In genomic region chr17:49200423-49201083, GRCh38 we compare ENCODE assay signal across 28 cellular contexts. TPM values are rescaled to one million over a fixed set of nuclear protein-coding genes. Genes with fewer than 3 reads are reported as not detected.
DNase-seq lines count a peak whose midpoint lies in the region; ATAC-seq, FAIRE-seq and TF ChIP-seq lines count a peak whose summit lies in the region.
"Had no signal": no experiment of that assay in that cellular context is flagged by ENCODE, and none has a peak within 500 bp of the region (broad histone marks: within the 10 kb centered on the region; RNA-seq: fewer than 3 reads in every experiment).

No MANE protein-coding gene starts in this region.

- peak; percentile 24 for DNase-seq in NB4 (ENCODE audit: low read depth)
- no peak for DNase-seq in endothelial cell of umbilical vein (ENCODE audit: low read depth, low spot score)
- DNase-seq in neural progenitor cell (ENCODE audit: low spot score): no peak
- no peak for DNase-seq in NK-92 treated with Interleukin-12 subunit alpha and Interleukin-12 subunit beta, amount 100 ng/mL, for 24 hours (lab: John Stamatoyannopoulos, UW)
- DNase-seq in SK-N-DZ (ENCODE audit: low spot score): no peak
- DNase-seq: C1 segment of cervical spinal cord; Caco-2; CD4-positive, alpha-beta memory T cell; DND-41; GM23248; H9; Kasumi-1; NCI-H1105; NCI-H1436 treated with DMSO at 0.1 percent for 48 hours; NCI-H1930; NCI-H2107; NCI-H524; NCI-H748 treated with DMSO at 0.1 percent for 48 hours; PC-9; SW 1271 had no signal

- H3K4me2 ChIP-seq in BLaER1 treated with 17β-estradiol and CSF1 and Interleukin-3, amounts not matched to agents 10 nM and 100 nM: peak overlapping the region; percentile 14 to 79 (median 53); a peak in 19 of 22 replicates
- H3K4me2 ChIP-seq in endothelial cell of umbilical vein (ENCODE audit: insufficient read depth, low read length) (peak overlapping the region; percentile 30), neural progenitor cell (no peak overlapping the region)
- H3K4me2 ChIP-seq: PC-9 had no signal

- no peaks in the 10 kb centered on the region for H3K9me1 ChIP-seq in endothelial cell of umbilical vein (replicated peaks; ENCODE audit: control insufficient read depth, extremely low read depth, insufficient read depth, low read length)

- TF ChIP-seq POLR2A in NB4 (IDR thresholded peaks at IDR 0.05; ENCODE audit: extremely low read depth, insufficient read length): no peak
- TF ChIP-seq POLR2A in endothelial cell of umbilical vein (IDR thresholded peaks at IDR 0.05; ENCODE audit: low read depth, low read length): no peak

- peaks cover 0 to 3% (median 0%) of the 10 kb centered on the region in 11 experiments; a peak in 1 of 22 replicates for H3K9me3 ChIP-seq in BLaER1 treated with 17β-estradiol and CSF1 and Interleukin-3, amounts not matched to agents 10 nM and 100 nM (replicated peaks in 1 of 11)
- H3K9me3 ChIP-seq in endothelial cell of umbilical vein (replicated peaks; ENCODE audit: control insufficient read depth, insufficient read depth, low read length) (no peaks in the 10 kb centered on the region), neural progenitor cell (ENCODE audit: low read depth) (no peaks in the 10 kb centered on the region)
- H3K9me3 ChIP-seq: Caco-2, SJSA1 had no signal

- H3K36me3 Mint-ChIP-seq in neural progenitor cell: no peaks in the 10 kb centered on the region
- no peaks in the 10 kb centered on the region for H3K36me3 Mint-ChIP-seq in stimulated activated memory B cell treated with anti-CD40 and anti-IgM and Interleukin-4, amounts not matched to agents 10 μg/mL and 1 μg/mL and 100 μg/mL, for 72 hours
- H3K36me3 Mint-ChIP-seq: CD4-positive, alpha-beta memory T cell had no signal

- dilution Hi-C loops in endothelial cell of umbilical vein (cut with MboI; ENCODE audit: extremely low pct_ligation_motif_present, low sequenced_read_pairs): no loop called here

- intact Hi-C loops in endothelial cell of umbilical vein (cut with micrococcal nuclease): loop anchor here (1.0 kb wide), 1 partner anchor 10 kb away; the partner anchor contains the start of genes ABI3 and GNGT2

- H3K27me3 ChIP-seq in BLaER1 treated with 17β-estradiol and CSF1 and Interleukin-3, amounts not matched to agents 10 nM and 100 nM: no peaks in the 10 kb centered on the region
- no peaks in the 10 kb centered on the region for H3K27me3 ChIP-seq in endothelial cell of umbilical vein (ENCODE audit: control insufficient read depth in 2 of 2, insufficient read depth in 2 of 2, low read length in 2 of 2)
- no peaks in the 10 kb centered on the region for H3K27me3 ChIP-seq in neural progenitor cell

- H3K4me3 ChIP-seq in BLaER1 treated with 17β-estradiol and CSF1 and Interleukin-3, amounts not matched to agents 10 nM and 100 nM: no peak overlapping the region
- H3K4me3 ChIP-seq in NB4 (ENCODE audit: low read depth, low read length): no peak overlapping the region
- no peak overlapping the region for H3K4me3 ChIP-seq in endothelial cell of umbilical vein (replicated peaks in 1 of 3; ENCODE audit: insufficient read depth in 1 of 3, low read depth in 1 of 3, low read length in 3 of 3)
- no peak overlapping the region for H3K4me3 ChIP-seq in neural progenitor cell
- H3K4me3 ChIP-seq: GM23248, K562, PC-9, SJSA1 had no signal

- H3K9me3 Mint-ChIP-seq in neural progenitor cell: no peaks in the 10 kb centered on the region
- H3K9me3 Mint-ChIP-seq in stimulated activated memory B cell treated with anti-CD40 and anti-IgM and Interleukin-4, amounts not matched to agents 10 μg/mL and 1 μg/mL and 100 μg/mL, for 72 hours: no peaks in the 10 kb centered on the region
- H3K9me3 Mint-ChIP-seq: H9 had no signal

- H2AFZ ChIP-seq in endothelial cell of umbilical vein (ENCODE audit: low read depth, low read length) (peak overlapping the region; percentile 92), neural progenitor cell (replicated peaks) (peak overlapping the region; percentile 42)
- H2AFZ ChIP-seq: GM23248, PC-9 had no signal

- peaks cover 24% of the 10 kb centered on the region for H3K27me3 Mint-ChIP-seq in neural progenitor cell (ENCODE audit: insufficient read depth, low read depth)
- H3K27me3 Mint-ChIP-seq in stimulated activated memory B cell treated with anti-CD40 and anti-IgM and Interleukin-4, amounts not matched to agents 10 μg/mL and 1 μg/mL and 100 μg/mL, for 72 hours: no peaks in the 10 kb centered on the region
- H3K27me3 Mint-ChIP-seq: CD4-positive, alpha-beta memory T cell had no signal

- H3K4me1 ChIP-seq in BLaER1 treated with 17β-estradiol and CSF1 and Interleukin-3, amounts not matched to agents 10 nM and 100 nM: peaks cover 13 to 33% (median 22%) of the 10 kb centered on the region in 10 experiments; a peak in 19 of 20 replicates
- peaks cover 20% of the 10 kb centered on the region for H3K4me1 ChIP-seq in endothelial cell of umbilical vein (ENCODE audit: control insufficient read depth, extremely low read depth, insufficient read depth, low read length)
- H3K4me1 ChIP-seq in neural progenitor cell: no peaks in the 10 kb centered on the region
- H3K4me1 ChIP-seq: SJSA1 had no signal

- H3K27ac ChIP-seq in BLaER1 treated with 17β-estradiol and CSF1 and Interleukin-3, amounts not matched to agents 10 nM and 100 nM: no peak overlapping the region
- peak overlapping the region; percentile 58 for H3K27ac ChIP-seq in endothelial cell of umbilical vein (ENCODE audit: insufficient read depth, low read depth, low read length)
- no peak overlapping the region for H3K27ac ChIP-seq in neural progenitor cell
- H3K27ac ChIP-seq: GM23248, PC-9, SJSA1 had no signal

- H3K9ac ChIP-seq in BLaER1 treated with 17β-estradiol and CSF1 and Interleukin-3, amounts not matched to agents 10 nM and 100 nM: no peak overlapping the region; a peak in 1 of 22 replicates
- no peak overlapping the region for H3K9ac ChIP-seq in endothelial cell of umbilical vein (replicated peaks; ENCODE audit: extremely low read depth, insufficient read depth, low read length)
- no peak overlapping the region for H3K9ac ChIP-seq in neural progenitor cell
- H3K9ac ChIP-seq: GM23248 had no signal

- ATAC-seq in stimulated activated memory B cell treated with anti-CD40 and anti-IgM and Interleukin-4, amounts not matched to agents 10 μg/mL and 1 μg/mL and 100 μg/mL, for 72 hours: no peak
- ATAC-seq: K562, Right ventricle myocardium inferior had no signal

- no peaks in the 10 kb centered on the region for H3K79me2 ChIP-seq in endothelial cell of umbilical vein (ENCODE audit: control insufficient read depth, insufficient read depth, low read length)
- no peaks in the 10 kb centered on the region for H3K79me2 ChIP-seq in neural progenitor cell (ENCODE audit: low read depth)

- H3F3A ChIP-seq in neural progenitor cell (ENCODE audit: low read depth): no peaks in the 10 kb centered on the region

- no peaks in the 10 kb centered on the region for H3K36me3 ChIP-seq in BLaER1 treated with 17β-estradiol and CSF1 and Interleukin-3, amounts not matched to agents 10 nM and 100 nM
- H3K36me3 ChIP-seq in endothelial cell of umbilical vein (ENCODE audit: control insufficient read depth in 2 of 2, extremely low read depth in 1 of 2, insufficient read depth in 2 of 2, low read length in 2 of 2) (no peaks in the 10 kb centered on the region), neural progenitor cell (no peaks in the 10 kb centered on the region)
- H3K36me3 ChIP-seq: SJSA1 had no signal

- H3K4me3 Mint-ChIP-seq in neural progenitor cell: no peak overlapping the region
- H3K4me3 Mint-ChIP-seq in stimulated activated memory B cell treated with anti-CD40 and anti-IgM and Interleukin-4, amounts not matched to agents 10 μg/mL and 1 μg/mL and 100 μg/mL, for 72 hours: no peak overlapping the region
- H3K4me3 Mint-ChIP-seq: CD4-positive, alpha-beta memory T cell; H9 had no signal

- H3K27ac Mint-ChIP-seq in neural progenitor cell: peak overlapping the region; percentile 18
- no peak overlapping the region for H3K27ac Mint-ChIP-seq in stimulated activated memory B cell treated with anti-CD40 and anti-IgM and Interleukin-4, amounts not matched to agents 10 μg/mL and 1 μg/mL and 100 μg/mL, for 72 hours

- no peaks in the 10 kb centered on the region for H4K20me1 ChIP-seq in BLaER1 treated with 17β-estradiol and CSF1 and Interleukin-3, amounts not matched to agents 10 nM and 100 nM
- H4K20me1 ChIP-seq in endothelial cell of umbilical vein (replicated peaks; ENCODE audit: control insufficient read depth, extremely low read depth, insufficient read depth, low read length): no peaks in the 10 kb centered on the region
- H4K20me1 ChIP-seq in neural progenitor cell (ENCODE audit: low read depth): no peaks in the 10 kb centered on the region

- POLR2A ChIA-PET in endothelial cell of umbilical vein (lab: Charles Lee): no interaction called here

- H3K4me1 Mint-ChIP-seq in neural progenitor cell: peaks cover 3% of the 10 kb centered on the region
- peaks cover 5% of the 10 kb centered on the region for H3K4me1 Mint-ChIP-seq in stimulated activated memory B cell treated with anti-CD40 and anti-IgM and Interleukin-4, amounts not matched to agents 10 μg/mL and 1 μg/mL and 100 μg/mL, for 72 hours

- no TSS peak for BruUV-seq in endothelial cell of umbilical vein (replicated peaks; lab: Mats Ljungman, UMichigan)

- CTCF ChIA-PET in endothelial cell of umbilical vein (lab: Charles Lee): interaction anchor here (0.8 to 15.9 kb wide), 8 partner anchors 8 to 90 kb away, joined by 3 to 212 read pairs (median 4); partner anchors contain the start of gene PHOSPHO1

- no peak for TF ChIP-seq CTCF in NB4 (IDR thresholded peaks at IDR 0.05; ENCODE audit: low read depth, low read length)
- TF ChIP-seq CTCF in endothelial cell of umbilical vein (IDR thresholded peaks at IDR 0.05; ENCODE audit: extremely low read depth in 1 of 2, insufficient read depth in 1 of 2, low read depth in 1 of 2, low read length in 2 of 2): no peak
- TF ChIP-seq CTCF in neural progenitor cell (IDR thresholded peaks at IDR 0.05): no peak

- no peak for FAIRE-seq in endothelial cell of umbilical vein (lab: Jason Lieb, UNC)
- FAIRE-seq: A204.1, GM18507, HTR-8/SVneo, K562 had no signal

RNA-seq across cellular contexts. Expression of gene GNGT2, which starts 9.8 kb away (rescaled TPM):
- 3.7 and 3.8 TPM in 2 replicates for total RNA-seq in endothelial cell of umbilical vein
- polyA plus RNA-seq in endothelial cell of umbilical vein: 2.1 and 2.8 TPM in 2 replicates
- polyA plus RNA-seq in endothelial cell of umbilical vein (2011; cell fraction: cytosol; rRNA removed): 5.1 and 5.6 TPM in 2 replicates
- polyA plus RNA-seq in endothelial cell of umbilical vein (2011; cell fraction: nucleus; rRNA removed): 2.5 and 3.4 TPM in 2 replicates
- 5.7 and 9.7 TPM in 2 replicates for polyA plus RNA-seq in endothelial cell of umbilical vein (2012)
- 2.3 and 3.9 TPM in 2 replicates for polyA minus RNA-seq in endothelial cell of umbilical vein
- polyA minus RNA-seq in endothelial cell of umbilical vein (2011; cell fraction: cytosol; rRNA and poly(A)+ RNA removed): not detected
- 1.5 TPM in 1 of 2 replicates, not detected in the other for polyA minus RNA-seq in endothelial cell of umbilical vein (2011; cell fraction: nucleus; rRNA and poly(A)+ RNA removed)
- not detected in 2 replicates for total RNA-seq in neural progenitor cell (ENCODE audit: low replicate concordance)
- polyA plus RNA-seq in SK-N-DZ (2014; cell fraction: cytosol; rRNA removed): not detected in 2 replicates
- not detected in 2 replicates for polyA plus RNA-seq in SK-N-DZ (2014; cell fraction: nucleus; rRNA removed)
- total RNA-seq: Caco-2, GM23248, K562, SJSA1 had no signal
- polyA plus RNA-seq: GM23248, K562 had no signal

RNA-seq across cellular contexts. Expression of gene ABI3, which starts 10.0 kb away (rescaled TPM):
- 35.2 and 35.7 TPM in 2 replicates for total RNA-seq in endothelial cell of umbilical vein
- 35.0 and 35.5 TPM in 2 replicates for polyA plus RNA-seq in endothelial cell of umbilical vein
- 29.6 and 31.8 TPM in 2 replicates for polyA plus RNA-seq in endothelial cell of umbilical vein (2011; cell fraction: cytosol; rRNA removed)
- polyA plus RNA-seq in endothelial cell of umbilical vein (2011; cell fraction: nucleus; rRNA removed): 19.4 and 20.7 TPM in 2 replicates
- polyA plus RNA-seq in endothelial cell of umbilical vein (2012): 30.9 and 37.1 TPM in 2 replicates
- polyA minus RNA-seq in endothelial cell of umbilical vein: 17.2 and 21.9 TPM in 2 replicates
- polyA minus RNA-seq in endothelial cell of umbilical vein (2011; cell fraction: cytosol; rRNA and poly(A)+ RNA removed): not detected
- polyA minus RNA-seq in endothelial cell of umbilical vein (2011; cell fraction: nucleus; rRNA and poly(A)+ RNA removed): 14.9 and 22.8 TPM in 2 replicates
- not detected in 2 replicates for total RNA-seq in neural progenitor cell (ENCODE audit: low replicate concordance)
- polyA plus RNA-seq in SK-N-DZ (2014; cell fraction: cytosol; rRNA removed): 0.12 TPM in 1 of 2 replicates, not detected in the other
- polyA plus RNA-seq in SK-N-DZ (2014; cell fraction: nucleus; rRNA removed): not detected in 2 replicates
- total RNA-seq: Caco-2, GM23248, K562, PC-9, SJSA1 had no signal
- polyA plus RNA-seq: GM23248, K562 had no signal

RNA-seq across cellular contexts. Expression of gene PHOSPHO1, which starts 30.0 kb away (rescaled TPM):
- total RNA-seq in endothelial cell of umbilical vein (0.18 TPM in 1 of 2 replicates, not detected in the other), neural progenitor cell (ENCODE audit: low replicate concordance) (0.06 TPM in 1 of 2 replicates, not detected in the other)
- polyA plus RNA-seq in endothelial cell of umbilical vein: 0.19 and 0.23 TPM in 2 replicates
- 0.10 and 0.13 TPM in 2 replicates for polyA plus RNA-seq in endothelial cell of umbilical vein (2011; cell fraction: cytosol; rRNA removed)
- 0.14 TPM in 1 of 2 replicates, not detected in the other for polyA plus RNA-seq in endothelial cell of umbilical vein (2011; cell fraction: nucleus; rRNA removed)
- polyA plus RNA-seq in endothelial cell of umbilical vein (2012): 0.40 TPM in 2 replicates
- not detected in 2 replicates for polyA minus RNA-seq in endothelial cell of umbilical vein
- not detected for polyA minus RNA-seq in endothelial cell of umbilical vein (2011; cell fraction: cytosol; rRNA and poly(A)+ RNA removed)
- 0.34 TPM in 1 of 2 replicates, not detected in the other for polyA minus RNA-seq in endothelial cell of umbilical vein (2011; cell fraction: nucleus; rRNA and poly(A)+ RNA removed)
- polyA plus RNA-seq in SK-N-DZ (2014; cell fraction: cytosol; rRNA removed): not detected in 2 replicates
- 0.17 TPM in 1 of 2 replicates, not detected in the other for polyA plus RNA-seq in SK-N-DZ (2014; cell fraction: nucleus; rRNA removed)
- total RNA-seq: CD4-positive, alpha-beta memory T cell; GM23248; PC-9 had no signal
- polyA plus RNA-seq: GM23248 had no signal

Comparison
In these comparisons a context has a peak if more than half of its experiments do, and no peak if none do; other contexts are left out.
1. RNA of gene ABI3, which starts 10.0 kb away (total RNA-seq): 35.2 to 35.7 TPM in endothelial cell of umbilical vein; not detected in neural progenitor cell; every median in the first group is over 10 times any median in the second.